ENCODE assay signal across 10 cellular contexts in the genomic region with DNA sequence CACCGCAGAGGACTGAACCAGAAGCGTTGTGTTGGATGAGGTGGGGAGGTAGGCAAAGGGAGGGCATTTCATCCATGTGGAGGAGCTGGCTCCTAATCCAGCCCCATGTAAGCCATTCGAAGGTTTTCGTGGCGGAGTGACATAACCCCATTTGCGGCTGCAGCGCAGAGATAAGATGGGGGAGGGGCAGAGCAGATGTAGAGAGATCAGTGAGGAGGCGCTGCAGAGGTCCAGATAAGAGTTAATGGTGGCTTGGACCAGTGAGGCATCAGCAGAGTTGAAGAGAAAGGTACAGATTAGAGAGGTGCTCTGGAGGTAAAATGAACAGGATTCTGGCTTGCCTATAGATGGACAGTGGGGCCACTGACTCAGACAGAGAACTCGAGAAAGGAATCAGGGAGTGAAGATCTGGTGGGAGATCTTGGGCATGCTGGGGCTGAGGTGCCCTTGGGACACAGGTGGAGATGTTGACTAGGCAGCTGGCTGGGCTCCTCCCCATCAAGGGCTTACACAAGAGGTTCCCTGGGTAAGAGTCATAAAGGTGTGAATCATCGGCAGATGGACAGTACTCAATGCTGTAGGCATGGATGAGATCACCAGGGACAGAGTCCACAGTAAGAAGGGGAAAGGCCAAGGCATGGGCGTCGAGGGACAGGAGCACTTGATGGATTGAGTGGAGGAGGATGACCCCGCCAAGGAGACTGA. TPM values are rescaled to one million over a fixed set of nuclear protein-coding genes. Genes with fewer than 3 reads are reported as not detected.
DNase-seq lines count a peak whose midpoint lies in the region; ATAC-seq and TF ChIP-seq lines count a peak whose summit lies in the region.
"Had no signal": no experiment of that assay in that cellular context is flagged by ENCODE, and none has a peak within 500 bp of the region (broad histone marks: within the 10 kb centered on the region; RNA-seq: fewer than 3 reads in every experiment).

No MANE protein-coding gene starts in this region.

- no peaks in the 10 kb centered on the region for H3K36me3 ChIP-seq in mammary epithelial cell (ENCODE audit: insufficient read depth, low read length)
- H3K36me3 ChIP-seq in mucosa of rectum (ENCODE audit: control insufficient read depth in 2 of 2, insufficient read depth in 2 of 2, low read length in 2 of 2), result no peaks in the 10 kb centered on the region
- no peaks in the 10 kb centered on the region for H3K36me3 ChIP-seq in effector memory CD4-positive, alpha-beta T cell (ENCODE audit: control insufficient read depth, insufficient read depth, low read length)

- ATAC-seq in GM18505 (IDR thresholded peaks at IDR 0.05; ENCODE audit: unreplicated experiment), result no peak
- no peak for ATAC-seq in GM21526 (IDR thresholded peaks at IDR 0.05; ENCODE audit: low FRiP score, unreplicated experiment)

- in situ Hi-C loops in mammary epithelial cell (cut with MboI; ENCODE audit: low sequenced_read_pairs in 2 of 2), result loop anchor here in 1 of 2 donors (10.0 kb wide), 1 partner anchor 142 kb away; no protein-coding TSS in a partner anchor

- intact Hi-C loops in mammary epithelial cell (cut with micrococcal nuclease), result no loop called here

- dilution Hi-C loops in mammary epithelial cell (cut with HindIII; ENCODE audit: low sequenced_read_pairs), result no loop called here

- TF ChIP-seq POLR2A in GM18505 (IDR thresholded peaks at IDR 0.05; ENCODE audit: borderline replicate concordance, extremely low read depth, insufficient read depth, insufficient read length), result no peak

- no peak for TF ChIP-seq CTCF in mammary epithelial cell (conservative IDR thresholded peaks at IDR 0.05 in 1 of 2, IDR thresholded peaks at IDR 0.05 in 1 of 2; ENCODE audit: extremely low read depth in 1 of 2, insufficient read depth in 1 of 2, low read depth in 1 of 2, low read length in 2 of 2)

- DNase-seq in Daoy (ENCODE audit: low read depth) (peak; percentile 88), NCI-H460 (ENCODE audit: extremely low read depth, low read depth) (peak; percentile 40), mammary epithelial cell (peak; percentile 97), NCI-H2081 (lab: John Stamatoyannopoulos, UW) (no peak)
- DNase-seq in effector memory CD4-positive, alpha-beta T cell, result no peak
- DNase-seq: activated naive CD4-positive, alpha-beta T cell treated with anti-CD3 and anti-CD28 coated beads for 36 hours; GDM1 had no signal

- 65% methylated on average over 13 of the region's 13 CpGs for WGBS in mammary epithelial cell (ENCODE audit: low coverage, missing lambda C conversion rate)

- TSS peak; percentile 40 for BruUV-seq in mammary epithelial cell (replicated peaks; lab: Mats Ljungman, UMichigan)

- H3K4me1 ChIP-seq in mammary epithelial cell (ENCODE audit: insufficient read depth, low read length) (peaks cover 22% of the 10 kb centered on the region), mucosa of rectum (ENCODE audit: control insufficient read depth in 2 of 2, insufficient read depth in 2 of 2, low read length in 2 of 2) (peaks cover 18 to 33% of the 10 kb centered on the region in 2 donors)
- H3K4me1 ChIP-seq in effector memory CD4-positive, alpha-beta T cell (ENCODE audit: control insufficient read depth, insufficient read depth, low read length, poor library complexity, severe bottlenecking), result no peaks in the 10 kb centered on the region

- H2AFZ ChIP-seq in mammary epithelial cell (ENCODE audit: low read depth, low read length), result no peak overlapping the region

- H3K4me3 ChIP-seq in mammary epithelial cell (replicated peaks in 1 of 3; ENCODE audit: insufficient read depth in 1 of 3, low read depth in 2 of 3, low read length in 3 of 3) (no peak overlapping the region), mucosa of rectum (ENCODE audit: low read length in 2 of 2) (peak overlapping the region in 1 of 2 donors; percentile 2)
- no peak overlapping the region for H3K4me3 ChIP-seq in effector memory CD4-positive, alpha-beta T cell (ENCODE audit: insufficient read depth, low read depth, low read length, poor library complexity, severe bottlenecking)

- H3K79me2 ChIP-seq in mammary epithelial cell (ENCODE audit: insufficient read depth, low read length), result no peaks in the 10 kb centered on the region

- no peaks in the 10 kb centered on the region for H3K9me3 ChIP-seq in mammary epithelial cell (replicated peaks; ENCODE audit: insufficient read depth, low read length)
- H3K9me3 ChIP-seq in mucosa of rectum (ENCODE audit: control insufficient read depth in 2 of 2, low read length in 2 of 2), result no peaks in the 10 kb centered on the region
- no peaks in the 10 kb centered on the region for H3K9me3 ChIP-seq in effector memory CD4-positive, alpha-beta T cell (ENCODE audit: control insufficient read depth, low read length)

- peak overlapping the region; percentile 6 for H3K4me2 ChIP-seq in mammary epithelial cell (ENCODE audit: insufficient read depth, low read depth, low read length)

- H3K27me3 ChIP-seq in mammary epithelial cell (ENCODE audit: insufficient read depth, low read length) (no peaks in the 10 kb centered on the region), mucosa of rectum (ENCODE audit: control insufficient read depth in 2 of 2, insufficient read depth in 2 of 2, low read length in 2 of 2) (no peaks in the 10 kb centered on the region)
- H3K27me3 ChIP-seq in effector memory CD4-positive, alpha-beta T cell (replicated peaks; ENCODE audit: control insufficient read depth, insufficient read depth, low read length, poor library complexity, severe bottlenecking), result no peaks in the 10 kb centered on the region

- no peaks in the 10 kb centered on the region for H4K20me1 ChIP-seq in mammary epithelial cell (ENCODE audit: insufficient read depth, low read length)

- H3K27ac ChIP-seq in mammary epithelial cell (ENCODE audit: insufficient read depth, low read depth, low read length) (no peak overlapping the region), mucosa of rectum (ENCODE audit: low read depth in 2 of 2, low read length in 2 of 2) (peak overlapping the region; percentile 80 to 85)
- H3K27ac ChIP-seq in effector memory CD4-positive, alpha-beta T cell (ENCODE audit: insufficient read depth, low read length, poor library complexity, severe bottlenecking), result no peak overlapping the region

- CTCF ChIA-PET in mammary epithelial cell (lab: Charles Lee; ENCODE audit: low non-redundant PET), result no interaction called here

- H3K9ac ChIP-seq in mammary epithelial cell (ENCODE audit: insufficient read depth, low read length) (no peak overlapping the region), mucosa of rectum (ENCODE audit: low read depth in 1 of 2, low read length in 2 of 2) (no peak overlapping the region)

RNA-seq across cellular contexts. Expression of a gene that starts 7.8 kb away (rescaled TPM):
- total RNA-seq in Daoy (2014; rRNA removed; shearing (Covaris generic)), result 21.4 and 29.4 TPM in 2 replicates
- 30.8 and 32.0 TPM in 2 replicates for total RNA-seq in NCI-H460 (2014; rRNA removed; shearing (Covaris generic))
- 25.1 and 38.5 TPM in 2 replicates for polyA plus RNA-seq in NCI-H460 (2014; cell fraction: nucleus; rRNA removed)
- 100 to 1,000 TPM; 152 to 200 TPM for total RNA-seq in mammary epithelial cell
- 131 TPM for polyA plus RNA-seq in mammary epithelial cell
- 442 TPM for polyA minus RNA-seq in mammary epithelial cell

Comparison
In these comparisons a context has a peak if more than half of its experiments do, and no peak if none do; other contexts are left out.
1. DNase-seq: peak in Daoy (single experiment), NCI-H460 (single experiment) and mammary epithelial cell (single experiment); none in NCI-H2081 (0 of 2) and effector memory CD4-positive, alpha-beta T cell (0 of 3).
2. H3K27ac ChIP-seq: peak in mucosa of rectum (2 of 2); none in mammary epithelial cell (single experiment) and effector memory CD4-positive, alpha-beta T cell (single experiment).